In the genomic region with DNA sequence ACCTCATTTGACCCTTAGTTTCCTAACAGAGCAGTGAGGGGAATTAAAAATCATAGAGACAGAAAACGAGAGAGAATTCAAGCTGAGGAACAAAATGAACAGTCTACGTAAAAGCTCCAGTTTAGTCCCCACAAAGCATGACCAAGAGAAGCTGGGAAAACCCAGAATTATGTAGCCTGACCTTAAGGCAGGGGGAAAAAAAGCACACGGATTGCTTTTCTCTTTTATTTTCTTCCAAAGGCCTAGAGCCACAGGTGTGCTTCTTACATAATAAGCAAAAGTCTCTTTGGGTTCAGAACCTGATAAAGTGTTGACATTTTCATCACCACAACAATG, we compare ENCODE assay signal across 1 cellular context.
TF ChIP-seq lines count a peak whose summit lies in the region.

No MANE protein-coding gene starts in this region.

TF ChIP-seq in SK-N-SH treated with all-trans-retinoic acid at 6 μM for 48 hours, 23 proteins besides CTCF, POLR2A, EP300 and RAD21 (continued from another document):
- TF ChIP-seq CREB5 (CRISPR knock-in tag; IDR thresholded peaks at IDR 0.05; ENCODE audit: low read depth): no peak
- TF ChIP-seq ARNTL (CRISPR knock-in tag; IDR thresholded peaks at IDR 0.05; ENCODE audit: borderline replicate concordance, low read depth): no peak
- TF ChIP-seq, protein P1, sequence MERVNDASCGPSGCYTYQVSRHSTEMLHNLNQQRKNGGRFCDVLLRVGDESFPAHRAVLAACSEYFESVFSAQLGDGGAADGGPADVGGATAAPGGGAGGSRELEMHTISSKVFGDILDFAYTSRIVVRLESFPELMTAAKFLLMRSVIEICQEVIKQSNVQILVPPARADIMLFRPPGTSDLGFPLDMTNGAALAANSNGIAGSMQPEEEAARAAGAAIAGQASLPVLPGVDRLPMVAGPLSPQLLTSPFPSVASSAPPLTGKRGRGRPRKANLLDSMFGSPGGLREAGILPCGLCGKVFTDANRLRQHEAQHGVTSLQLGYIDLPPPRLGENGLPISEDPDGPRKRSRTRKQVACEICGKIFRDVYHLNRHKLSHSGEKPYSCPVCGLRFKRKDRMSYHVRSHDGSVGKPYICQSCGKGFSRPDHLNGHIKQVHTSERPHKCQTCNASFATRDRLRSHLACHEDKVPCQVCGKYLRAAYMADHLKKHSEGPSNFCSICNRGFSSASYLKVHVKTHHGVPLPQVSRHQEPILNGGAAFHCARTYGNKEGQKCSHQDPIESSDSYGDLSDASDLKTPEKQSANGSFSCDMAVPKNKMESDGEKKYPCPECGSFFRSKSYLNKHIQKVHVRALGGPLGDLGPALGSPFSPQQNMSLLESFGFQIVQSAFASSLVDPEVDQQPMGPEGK (CRISPR knock-in tag; IDR thresholded peaks at IDR 0.05; ENCODE audit: borderline replicate concordance): no peak
- TF ChIP-seq PPARA (CRISPR knock-in tag; IDR thresholded peaks at IDR 0.05; ENCODE audit: borderline replicate concordance): no peak
- no peak for TF ChIP-seq POU6F1 (CRISPR knock-in tag; IDR thresholded peaks at IDR 0.05; ENCODE audit: borderline replicate concordance, low read depth)
